8 cellular contexts compared by ENCODE assay signal in the genomic region with DNA sequence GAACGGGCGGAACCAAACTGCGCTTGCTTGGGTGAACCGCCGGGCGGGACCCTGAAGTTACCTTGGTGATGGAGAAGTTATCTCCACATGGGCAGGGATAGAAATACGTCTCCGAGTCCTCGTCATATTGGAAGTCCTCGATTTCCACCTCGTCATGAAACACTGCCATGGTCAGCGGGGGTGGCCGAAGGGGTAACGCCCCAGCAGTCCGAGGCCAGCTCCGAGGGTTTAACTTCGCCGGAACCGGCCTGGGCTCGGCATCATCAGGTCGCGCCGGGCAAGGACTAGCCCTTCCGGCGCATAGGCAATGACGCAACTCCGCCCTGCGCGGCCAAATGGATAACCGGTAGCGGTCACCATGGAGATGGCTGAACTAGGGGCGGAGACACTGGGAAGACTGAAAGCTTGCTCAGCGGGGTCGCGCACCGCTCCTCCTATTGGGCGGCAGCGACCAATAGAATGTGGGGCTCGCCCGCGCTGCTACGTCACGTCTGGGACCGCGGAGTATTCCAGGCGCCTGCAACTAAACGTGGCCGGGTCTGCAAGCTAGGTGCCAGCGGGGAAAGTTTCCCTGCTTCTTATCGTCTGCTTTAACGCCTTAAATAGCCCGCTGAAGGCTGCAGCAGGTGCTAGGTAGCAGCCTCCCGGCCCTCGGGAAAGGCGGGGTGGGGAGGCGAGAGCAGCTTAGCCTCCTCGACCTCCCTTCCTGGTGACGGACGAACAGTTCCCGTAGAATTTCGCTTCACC. TPM values are rescaled to one million over a fixed set of nuclear protein-coding genes. Genes with fewer than 3 reads are reported as not detected.
DNase-seq lines count a peak whose midpoint lies in the region; ATAC-seq and TF ChIP-seq lines count a peak whose summit lies in the region.

DPH3 (minus strand) TSS at position 236 of the 747 bp plus-strand sequence; CDS start at position 169, 67 bp downstream.
OXNAD1 (plus strand) TSS at position 505 of the 747 bp plus-strand sequence. CDS start 5,741 bp downstream, outside the sequence.

- peak within 1 kb of the TSS; percentile 72 to 79 for H3K4me3 ChIP-seq in testis

- ATAC-seq in HG02610 (IDR thresholded peaks at IDR 0.05; ENCODE audit: unreplicated experiment) (peak; percentile 99), omental fat pad (ENCODE audit: low FRiP score) (peak; percentile 99)
- ATAC-seq in activated naive CD4-positive, alpha-beta T cell treated with anti-CD3 and anti-CD28 coated beads, Interleukin-2, amount 50 U/mL, for 72 hours, result peak; percentile 98 to 99

- peaks cover 8 to 12% of the 10 kb centered on the region in 2 donors for H3K36me3 Mint-ChIP-seq in activated naive CD4-positive, alpha-beta T cell treated with anti-CD3 and anti-CD28 coated beads, Interleukin-2, amount 50 U/mL, for 72 hours

- TF ChIP-seq CTCF in GM10248 (IDR thresholded peaks at IDR 0.05; ENCODE audit: control extremely low read depth, extremely low read depth, low read depth, missing control alignments) (no peak), omental fat pad (IDR thresholded peaks at IDR 0.05) (no peak), testis (IDR thresholded peaks at IDR 0.05) (peak in 1 of 3 experiments; percentile 37)

- H3K36me3 ChIP-seq in testis (ENCODE audit: low read depth, missing control alignments), result no peaks in the 10 kb centered on the region

- intact Hi-C loops in testis (cut with DNase I; ENCODE audit: low total_unique reads), result no loop called here

- no peaks in the 10 kb centered on the region for H3K27me3 ChIP-seq in testis

- CTCF ChIA-PET in GM10248 (lab: Yijun Ruan, JAX), result interaction anchor here (1.0 to 8.3 kb wide), 10 partner anchors 10 to 287 kb away, joined by 3 to 55 read pairs (median 6); no protein-coding TSS in a partner anchor

- H3K27ac ChIP-seq in testis, result peak within 1 kb of the TSS; percentile 72 to 92

- H3K27ac Mint-ChIP-seq in activated naive CD4-positive, alpha-beta T cell treated with anti-CD3 and anti-CD28 coated beads, Interleukin-2, amount 50 U/mL, for 72 hours, result peak within 1 kb of the TSS; percentile 94 to 95

- TF ChIP-seq POLR2A in testis (IDR thresholded peaks at IDR 0.05), result peak; percentile 18

- H3K9me3 Mint-ChIP-seq in activated naive CD4-positive, alpha-beta T cell treated with anti-CD3 and anti-CD28 coated beads, Interleukin-2, amount 50 U/mL, for 72 hours, result no peaks in the 10 kb centered on the region

- peaks cover 20% of the 10 kb centered on the region for H3K4me1 ChIP-seq in testis

- DNase-seq in GM10248 (ENCODE audit: extremely low spot score), result peak; percentile 98
- DNase-seq in NCI-H1092 treated with DMSO at 0.1 percent for 48 hours (lab: John Stamatoyannopoulos, UW), result peak; percentile 97
- peak; percentile 95 for DNase-seq in SKM-1 (lab: John Stamatoyannopoulos, UW; ENCODE audit: unreplicated experiment)
- peak; percentile 98 to 99 for DNase-seq in activated naive CD4-positive, alpha-beta T cell treated with anti-CD3 and anti-CD28 coated beads, Interleukin-2, amount 50 U/mL, for 72 hours (ENCODE audit: low spot score in 2 of 2)
- DNase-seq in glomerular visceral epithelial cell (ENCODE audit: extremely low spot score), result peak; percentile 98
- DNase-seq in omental fat pad (ENCODE audit: low spot score), result peak; percentile 98
- peak; percentile 99 for DNase-seq in testis

- 0 to 1% methylated on average over 13 to 61 of the region's 61 CpGs for WGBS in testis, 2 donors

- POLR2A ChIA-PET in GM10248 (lab: Yijun Ruan, JAX), result interaction anchor here (0.7 to 1.0 kb wide), 3 partner anchors 21 to 252 kb away, joined by 3 read pairs; no protein-coding TSS in a partner anchor

- no peaks in the 10 kb centered on the region for H3K9me3 ChIP-seq in testis

RNA-seq across cellular contexts. Expression of gene DPH3, which starts in this region (rescaled TPM):
- total RNA-seq in activated naive CD4-positive, alpha-beta T cell treated with anti-CD3 and anti-CD28 coated beads, Interleukin-2, amount 50 U/mL, for 72 hours, result 10 to 100 TPM; 15.2 to 23.9 TPM
- total RNA-seq in omental fat pad (10 to 100 TPM; 16.7 to 33.7 (median 30.4) TPM), testis (10 to 100 TPM; 14.6 to 14.7 TPM)
- polyA plus RNA-seq in testis (ENCODE audit: insufficient read depth, low read depth, low replicate concordance), result 23.6 TPM

RNA-seq across cellular contexts. Expression of gene OXNAD1, which starts in this region (rescaled TPM):
- total RNA-seq in activated naive CD4-positive, alpha-beta T cell treated with anti-CD3 and anti-CD28 coated beads, Interleukin-2, amount 50 U/mL, for 72 hours, result 10 to 100 TPM; 47.7 to 53.9 TPM
- total RNA-seq in omental fat pad, result 10 to 100 TPM; 13.7 to 21.3 (median 15.2) TPM
- total RNA-seq in testis, result 10 to 100 TPM; 27.3 to 31.2 TPM
- 11.8 TPM for polyA plus RNA-seq in testis (ENCODE audit: insufficient read depth, low read depth, low replicate concordance)

Comparison
In these comparisons a context has a peak if more than half of its experiments do, and no peak if none do; other contexts are left out.
1. Peak in every context shown above with its lines: DNase-seq, ATAC-seq, H3K4me3 ChIP-seq and H3K27ac ChIP-seq.